In genomic region chr2:136114392-136114791, GRCh38 we compare ENCODE assay signal across 13 cellular contexts. TPM values are rescaled to one million over a fixed set of nuclear protein-coding genes. Genes with fewer than 3 reads are reported as not detected.
DNase-seq lines count a peak whose midpoint lies in the region; ATAC-seq and TF ChIP-seq lines count a peak whose summit lies in the region.
"Had no signal": no experiment of that assay in that cellular context is flagged by ENCODE, and none has a peak within 500 bp of the region (broad histone marks: within the 10 kb centered on the region; RNA-seq: fewer than 3 reads in every experiment).

No MANE protein-coding gene starts in this region.

- no peak for ATAC-seq in activated T-cell treated with anti-CD3 and anti-CD28 coated beads, Interleukin-2, amount 50 U/mL, for 72 hours (replicated peaks in 1 of 2)
- ATAC-seq in thoracic aorta (ENCODE audit: insufficient number of reproducible peaks, low FRiP score, low read depth) = no peak
- ATAC-seq: right lobe of liver had no signal

- no peaks in the 10 kb centered on the region for H3K9me3 ChIP-seq in thoracic aorta
- H3K9me3 ChIP-seq: breast epithelium, right lobe of liver, SK-N-SH had no signal

- H3K4me1 Mint-ChIP-seq in activated T-cell treated with anti-CD3 and anti-CD28 coated beads, Interleukin-2, amount 50 U/mL, for 72 hours (ENCODE audit: low read depth) = peaks cover 54% of the 10 kb centered on the region

- no peaks in the 10 kb centered on the region for H3K27me3 Mint-ChIP-seq in activated T-cell treated with anti-CD3 and anti-CD28 coated beads, Interleukin-2, amount 50 U/mL, for 72 hours (ENCODE audit: low read depth)

- H3K27ac Mint-ChIP-seq in activated T-cell treated with anti-CD3 and anti-CD28 coated beads, Interleukin-2, amount 50 U/mL, for 72 hours = peak overlapping the region; percentile 80

- H3K27ac ChIP-seq in thoracic aorta = no peak overlapping the region
- H3K27ac ChIP-seq: breast epithelium, right lobe of liver had no signal

- H3K9me3 Mint-ChIP-seq in activated T-cell treated with anti-CD3 and anti-CD28 coated beads, Interleukin-2, amount 50 U/mL, for 72 hours = no peaks in the 10 kb centered on the region

- TF ChIP-seq CTCF in thoracic aorta (IDR thresholded peaks at IDR 0.05) = no peak

- no peak for DNase-seq in activated T-cell treated with anti-CD3 and anti-CD28 coated beads, Interleukin-2, amount 50 U/mL, for 72 hours
- DNase-seq in activated T-cell treated with anti-CD3 and anti-CD28 coated beads, Interleukin-2, amount 50 U/mL, for 1 hour = no peak
- peak; percentile 44 for DNase-seq in OCI-M1 (lab: John Stamatoyannopoulos, UW)
- DNase-seq in epidermal melanocyte (ENCODE audit: insufficient read length, low spot score) = peak; percentile 12
- no peak for DNase-seq in thoracic aorta (ENCODE audit: low spot score)
- no peak for DNase-seq in NCI-H82 (lab: John Stamatoyannopoulos, UW)
- no peak for DNase-seq in EL
- DNase-seq in stimulated activated CD4-positive, alpha-beta T cell treated with anti-CD3 and anti-CD28 coated beads, Interleukin-1b, Interleukin-23, amount 100 ng/mL, for 48 hours = no peak
- DNase-seq: NCI-H1105 treated with DMSO at 0.1 percent for 48 hours, NCI-H524 treated with DMSO at 0.1 percent for 48 hours, right lobe of liver had no signal

- peaks cover 29 to 38% of the 10 kb centered on the region in 2 donors for H3K36me3 Mint-ChIP-seq in activated T-cell treated with anti-CD3 and anti-CD28 coated beads, Interleukin-2, amount 50 U/mL, for 72 hours (ENCODE audit: insufficient read depth in 2 of 2)

- H3K4me1 ChIP-seq in thoracic aorta (ENCODE audit: control insufficient read depth in 1 of 2, low read depth in 2 of 2) = peaks cover 0 to 23% of the 10 kb centered on the region in 2 donors
- H3K4me1 ChIP-seq: breast epithelium had no signal

- no peaks in the 10 kb centered on the region for H3K27me3 ChIP-seq in thoracic aorta (replicated peaks; ENCODE audit: insufficient read depth)
- H3K27me3 ChIP-seq: breast epithelium, right lobe of liver had no signal

- H3K4me3 ChIP-seq in thoracic aorta = peak overlapping the region; percentile 29
- H3K4me3 ChIP-seq: right lobe of liver had no signal

- peak overlapping the region; percentile 89 to 95 for H3K4me3 Mint-ChIP-seq in activated T-cell treated with anti-CD3 and anti-CD28 coated beads, Interleukin-2, amount 50 U/mL, for 72 hours

- no peaks in the 10 kb centered on the region for H3K36me3 ChIP-seq in thoracic aorta
- H3K36me3 ChIP-seq: breast epithelium, right lobe of liver had no signal

RNA-seq across cellular contexts. Expression of gene CXCR4, which starts 3.6 kb away (rescaled TPM):
- 100 to 1,000 TPM; 221 to 338 TPM for total RNA-seq in activated T-cell treated with anti-CD3 and anti-CD28 coated beads, Interleukin-2, amount 50 U/mL, for 72 hours
- 10 to 100 TPM; 26.3 to 42.2 TPM for total RNA-seq in thoracic aorta

Comparison
In these comparisons a context has a peak if more than half of its experiments do, and no peak if none do; other contexts are left out.
1. DNase-seq: peak in OCI-M1 (single experiment) and epidermal melanocyte (single experiment); none in activated T-cell treated with anti-CD3 and anti-CD28 coated beads, Interleukin-2, amount 50 U/mL, for 72 hours (0 of 2), activated T-cell treated with anti-CD3 and anti-CD28 coated beads, Interleukin-2, amount 50 U/mL, for 1 hour (single experiment), thoracic aorta (single experiment), NCI-H82 (single experiment), EL (single experiment) and stimulated activated CD4-positive, alpha-beta T cell treated with anti-CD3 and anti-CD28 coated beads, Interleukin-1b, Interleukin-23, amount 100 ng/mL, for 48 hours (single experiment).
2. RNA of gene CXCR4, which starts 3.6 kb away (total RNA-seq): 221 to 338 TPM in activated T-cell treated with anti-CD3 and anti-CD28 coated beads, Interleukin-2, amount 50 U/mL, for 72 hours; 26.3 to 42.2 TPM in thoracic aorta; every median in the first group is over 4 times any median in the second.